Comparison of ENCODE assay signal across 11 cellular contexts in genomic region chr3:72313308-72313707, GRCh38.
"Had no signal": no experiment of that assay in that cellular context is flagged by ENCODE, and none has a peak within 500 bp of the region (broad histone marks: within the 10 kb centered on the region; RNA-seq: fewer than 3 reads in every experiment).

No MANE protein-coding gene starts in this region.

- DNase-seq: GM23248, GOT3, H7, H9, HCEC 1CT, HFFc6 had no signal

- H2AFZ ChIP-seq: GM23248, GM23338 had no signal

- ATAC-seq: GM23338, HCT116 had no signal

- H3K4me3 ChIP-seq: GM23248, GM23338, HAP-1 had no signal

- H3K36me3 ChIP-seq: HAP-1 had no signal

- H3K9ac ChIP-seq: GM23248 had no signal

- H3K27ac ChIP-seq: GM23248 had no signal

- H3K4me1 ChIP-seq: HAP-1 had no signal

- H3K9me3 Mint-ChIP-seq: GM23338, H9, HFFc6 had no signal

- H3K27ac Mint-ChIP-seq: GM23338, H9, HFFc6 had no signal

- H3K4me2 ChIP-seq: GM23338 had no signal

- H3K4me3 Mint-ChIP-seq: GM23338, H9, HFFc6 had no signal

- H3K9me3 ChIP-seq: HAP-1 had no signal

- FAIRE-seq: H1, H54 had no signal
